ENCODE assay signal across 9 cellular contexts in the genomic region with DNA sequence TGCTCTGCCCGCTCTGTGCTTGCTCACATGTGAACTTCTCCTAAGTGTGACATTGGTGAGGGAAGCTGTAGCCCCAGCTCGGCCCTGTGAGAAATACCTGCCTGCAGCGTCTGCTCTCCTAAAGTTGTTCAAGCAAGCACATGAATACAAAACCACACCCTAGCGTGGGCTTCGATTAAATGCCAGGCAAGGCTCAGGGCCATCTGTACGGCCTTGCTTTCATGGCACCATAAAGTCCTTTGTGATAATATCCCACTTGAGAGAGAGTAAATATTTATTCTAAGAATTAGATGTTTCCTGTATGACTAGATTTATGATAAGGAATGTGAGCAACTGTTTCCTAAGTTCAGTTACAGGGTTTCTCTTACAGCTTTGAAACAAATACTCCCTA.
DNase-seq lines count a peak whose midpoint lies in the region; ATAC-seq, FAIRE-seq and TF ChIP-seq lines count a peak whose summit lies in the region.
"Had no signal": no experiment of that assay in that cellular context is flagged by ENCODE, and none has a peak within 500 bp of the region (broad histone marks: within the 10 kb centered on the region; RNA-seq: fewer than 3 reads in every experiment).

No MANE protein-coding gene starts in this region.

- peak overlapping the region; percentile 69 to 81 for H3K27ac ChIP-seq in A549

- H3K4me3 ChIP-seq in A549: no peak overlapping the region

- TF ChIP-seq CTCF in A549 (IDR thresholded peaks at IDR 0.05): no peak

- intact Hi-C loops in left cardiac atrium (cut with DNase I): no loop called here

- peak; percentile 45 to 75; a peak in 5 of 6 replicates for ATAC-seq in A549
- ATAC-seq in left cardiac atrium: peak in 1 of 2 donors; percentile 10
- no peak for ATAC-seq in HG02840 (IDR thresholded peaks at IDR 0.05; ENCODE audit: low FRiP score, unreplicated experiment)
- ATAC-seq in GM18511 (IDR thresholded peaks at IDR 0.05; ENCODE audit: unreplicated experiment): no peak

- DNase-seq in A549 (ENCODE audit: low read depth in 1 of 2, low spot score in 1 of 2) (peak in 1 of 2 experiments; percentile 69), M059J (ENCODE audit: low read depth) (peak; percentile 69), left cardiac atrium (peak; percentile 24), NCI-H1694 (lab: John Stamatoyannopoulos, UW) (no peak)
- peak; percentile 42 for DNase-seq in activated T-cell treated with anti-CD3 and anti-CD28 coated beads, Interleukin-2, amount 50 U/mL, for 1 hour
- peak; percentile 32 to 50 for DNase-seq in stimulated activated CD8-positive, alpha-beta memory T cell treated with anti-CD3 and anti-CD28 coated beads, Interleukin-7, amount 100 ng/mL, for 4 hours (ENCODE audit: low read depth in 2 of 2)

- TF ChIP-seq EP300 in A549 (IDR thresholded peaks at IDR 0.05): no peak

- FAIRE-seq in A549 (lab: Jason Lieb, UNC): no peak
- FAIRE-seq: TTC549 had no signal

- TF ChIP-seq RAD21 in A549 (conservative IDR thresholded peaks at IDR 0.05 in 1 of 2, IDR thresholded peaks at IDR 0.05 in 1 of 2): no peak

- peaks cover 60% of the 10 kb centered on the region for H3K4me1 ChIP-seq in A549

- H3K4me2 ChIP-seq in A549: peak overlapping the region; percentile 74

- 8% methylated on average over 6 of the region's 6 CpGs for WGBS in A549 (ENCODE audit: missing lambda C conversion rate)

- CTCF ChIA-PET in A549 (lab: Yijun Ruan, JAX): interaction anchor here (0.7 to 6.5 kb wide), 7 partner anchors 8 to 100 kb away, joined by 3 to 53 read pairs (median 13); no protein-coding TSS in a partner anchor

- POLR2A ChIA-PET in A549 (lab: Yijun Ruan, JAX): no interaction called here

- TF ChIP-seq POLR2A in A549 (IDR thresholded peaks at IDR 0.05; ENCODE audit: low read length): no peak

- H3K9me3 ChIP-seq in A549: no peaks in the 10 kb centered on the region

TF ChIP-seq in A549, 52 proteins besides CTCF, POLR2A, EP300 and RAD21:
- TF ChIP-seq JUNB (IDR thresholded peaks at IDR 0.05): peak; percentile 27; the same call in 1 of the 2 replicates
- TF ChIP-seq JUN (IDR thresholded peaks at IDR 0.05): peak in 1 of 2 experiments; percentile 33; a peak in 1 of 5 replicates
- TF ChIP-seq, protein P1, sequence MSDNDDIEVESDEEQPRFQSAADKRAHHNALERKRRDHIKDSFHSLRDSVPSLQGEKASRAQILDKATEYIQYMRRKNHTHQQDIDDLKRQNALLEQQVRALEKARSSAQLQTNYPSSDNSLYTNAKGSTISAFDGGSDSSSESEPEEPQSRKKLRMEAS (IDR thresholded peaks at IDR 0.05): peak; percentile 62; the same call in 1 of the 2 replicates
- no peak for TF ChIP-seq HDAC2 (IDR thresholded peaks at IDR 0.05)
- TF ChIP-seq MAZ (IDR thresholded peaks at IDR 0.05; ENCODE audit: borderline replicate concordance, low read depth, low read length): no peak
- TF ChIP-seq GATA3 (IDR thresholded peaks at IDR 0.05; ENCODE audit: borderline replicate concordance): peak; percentile 72; the same call in 1 of the 2 replicates
- TF ChIP-seq ZSCAN20 (CRISPR knock-in tag; IDR thresholded peaks at IDR 0.05): no peak
- TF ChIP-seq, protein P2, sequence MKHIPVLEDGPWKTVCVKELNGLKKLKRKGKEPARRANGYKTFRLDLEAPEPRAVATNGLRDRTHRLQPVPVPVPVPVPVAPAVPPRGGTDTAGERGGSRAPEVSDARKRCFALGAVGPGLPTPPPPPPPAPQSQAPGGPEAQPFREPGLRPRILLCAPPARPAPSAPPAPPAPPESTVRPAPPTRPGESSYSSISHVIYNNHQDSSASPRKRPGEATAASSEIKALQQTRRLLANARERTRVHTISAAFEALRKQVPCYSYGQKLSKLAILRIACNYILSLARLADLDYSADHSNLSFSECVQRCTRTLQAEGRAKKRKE (CRISPR knock-in tag; IDR thresholded peaks at IDR 0.05; ENCODE audit: low read depth): no peak
- no peak for TF ChIP-seq FOSL2 (IDR thresholded peaks at IDR 0.05)
- TF ChIP-seq FOSL2 (CRISPR knock-in tag; IDR thresholded peaks at IDR 0.05): peak; percentile 47; the same call in 1 of the 2 replicates
- TF ChIP-seq, protein P3, sequence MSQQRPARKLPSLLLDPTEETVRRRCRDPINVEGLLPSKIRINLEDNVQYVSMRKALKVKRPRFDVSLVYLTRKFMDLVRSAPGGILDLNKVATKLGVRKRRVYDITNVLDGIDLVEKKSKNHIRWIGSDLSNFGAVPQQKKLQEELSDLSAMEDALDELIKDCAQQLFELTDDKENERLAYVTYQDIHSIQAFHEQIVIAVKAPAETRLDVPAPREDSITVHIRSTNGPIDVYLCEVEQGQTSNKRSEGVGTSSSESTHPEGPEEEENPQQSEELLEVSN (IDR thresholded peaks at IDR 0.05; ENCODE audit: borderline replicate concordance, low read depth): peak; percentile 49; the same call in 1 of the 2 replicates
- TF ChIP-seq, protein P4, sequence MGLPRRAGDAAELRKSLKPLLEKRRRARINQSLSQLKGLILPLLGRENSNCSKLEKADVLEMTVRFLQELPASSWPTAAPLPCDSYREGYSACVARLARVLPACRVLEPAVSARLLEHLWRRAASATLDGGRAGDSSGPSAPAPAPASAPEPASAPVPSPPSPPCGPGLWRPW (IDR thresholded peaks at IDR 0.05): no peak
- TF ChIP-seq BHLHE40 (IDR thresholded peaks at IDR 0.05; ENCODE audit: low read depth, low read length): no peak
- TF ChIP-seq, protein P5, sequence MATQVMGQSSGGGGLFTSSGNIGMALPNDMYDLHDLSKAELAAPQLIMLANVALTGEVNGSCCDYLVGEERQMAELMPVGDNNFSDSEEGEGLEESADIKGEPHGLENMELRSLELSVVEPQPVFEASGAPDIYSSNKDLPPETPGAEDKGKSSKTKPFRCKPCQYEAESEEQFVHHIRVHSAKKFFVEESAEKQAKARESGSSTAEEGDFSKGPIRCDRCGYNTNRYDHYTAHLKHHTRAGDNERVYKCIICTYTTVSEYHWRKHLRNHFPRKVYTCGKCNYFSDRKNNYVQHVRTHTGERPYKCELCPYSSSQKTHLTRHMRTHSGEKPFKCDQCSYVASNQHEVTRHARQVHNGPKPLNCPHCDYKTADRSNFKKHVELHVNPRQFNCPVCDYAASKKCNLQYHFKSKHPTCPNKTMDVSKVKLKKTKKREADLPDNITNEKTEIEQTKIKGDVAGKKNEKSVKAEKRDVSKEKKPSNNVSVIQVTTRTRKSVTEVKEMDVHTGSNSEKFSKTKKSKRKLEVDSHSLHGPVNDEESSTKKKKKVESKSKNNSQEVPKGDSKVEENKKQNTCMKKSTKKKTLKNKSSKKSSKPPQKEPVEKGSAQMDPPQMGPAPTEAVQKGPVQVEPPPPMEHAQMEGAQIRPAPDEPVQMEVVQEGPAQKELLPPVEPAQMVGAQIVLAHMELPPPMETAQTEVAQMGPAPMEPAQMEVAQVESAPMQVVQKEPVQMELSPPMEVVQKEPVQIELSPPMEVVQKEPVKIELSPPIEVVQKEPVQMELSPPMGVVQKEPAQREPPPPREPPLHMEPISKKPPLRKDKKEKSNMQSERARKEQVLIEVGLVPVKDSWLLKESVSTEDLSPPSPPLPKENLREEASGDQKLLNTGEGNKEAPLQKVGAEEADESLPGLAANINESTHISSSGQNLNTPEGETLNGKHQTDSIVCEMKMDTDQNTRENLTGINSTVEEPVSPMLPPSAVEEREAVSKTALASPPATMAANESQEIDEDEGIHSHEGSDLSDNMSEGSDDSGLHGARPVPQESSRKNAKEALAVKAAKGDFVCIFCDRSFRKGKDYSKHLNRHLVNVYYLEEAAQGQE (IDR thresholded peaks at IDR 0.05): no peak
- TF ChIP-seq FOSB (CRISPR knock-in tag; IDR thresholded peaks at IDR 0.05): no peak
- TF ChIP-seq, protein P6, sequence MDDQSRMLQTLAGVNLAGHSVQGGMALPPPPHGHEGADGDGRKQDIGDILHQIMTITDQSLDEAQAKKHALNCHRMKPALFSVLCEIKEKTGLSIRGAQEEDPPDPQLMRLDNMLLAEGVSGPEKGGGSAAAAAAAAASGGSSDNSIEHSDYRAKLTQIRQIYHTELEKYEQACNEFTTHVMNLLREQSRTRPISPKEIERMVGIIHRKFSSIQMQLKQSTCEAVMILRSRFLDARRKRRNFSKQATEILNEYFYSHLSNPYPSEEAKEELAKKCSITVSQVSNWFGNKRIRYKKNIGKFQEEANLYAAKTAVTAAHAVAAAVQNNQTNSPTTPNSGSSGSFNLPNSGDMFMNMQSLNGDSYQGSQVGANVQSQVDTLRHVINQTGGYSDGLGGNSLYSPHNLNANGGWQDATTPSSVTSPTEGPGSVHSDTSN (IDR thresholded peaks at IDR 0.05): no peak
- TF ChIP-seq, protein P7, sequence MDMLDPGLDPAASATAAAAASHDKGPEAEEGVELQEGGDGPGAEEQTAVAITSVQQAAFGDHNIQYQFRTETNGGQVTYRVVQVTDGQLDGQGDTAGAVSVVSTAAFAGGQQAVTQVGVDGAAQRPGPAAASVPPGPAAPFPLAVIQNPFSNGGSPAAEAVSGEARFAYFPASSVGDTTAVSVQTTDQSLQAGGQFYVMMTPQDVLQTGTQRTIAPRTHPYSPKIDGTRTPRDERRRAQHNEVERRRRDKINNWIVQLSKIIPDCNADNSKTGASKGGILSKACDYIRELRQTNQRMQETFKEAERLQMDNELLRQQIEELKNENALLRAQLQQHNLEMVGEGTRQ (IDR thresholded peaks at IDR 0.05): no peak
- no peak for TF ChIP-seq CHD4 (IDR thresholded peaks at IDR 0.05; ENCODE audit: borderline replicate concordance)
- 0 out of 2 replicates have a peak, but pooled peaks have one; percentile 29 for TF ChIP-seq HEYL (CRISPR knock-in tag; IDR thresholded peaks at IDR 0.05)
- no peak for TF ChIP-seq TFCP2L1 (CRISPR knock-in tag; IDR thresholded peaks at IDR 0.05)
- peak; percentile 44; the same call in 1 of the 2 replicates for TF ChIP-seq MYC (IDR thresholded peaks at IDR 0.05; ENCODE audit: borderline replicate concordance, low read length)

Comparison
In these comparisons a context has a peak if more than half of its experiments do, and no peak if none do; other contexts are left out.
1. ATAC-seq: peak in A549 (2 of 2); none in HG02840 (single experiment) and GM18511 (single experiment).